In genomic region chr13:81916471-81916870, GRCh38 we compare ENCODE assay signal across 27 cellular contexts.
"Had no signal": no experiment of that assay in that cellular context is flagged by ENCODE, and none has a peak within 500 bp of the region (broad histone marks: within the 10 kb centered on the region; RNA-seq: fewer than 3 reads in every experiment).

No MANE protein-coding gene starts in this region.

- H3K27me3 ChIP-seq: brain microvascular endothelial cell, esophagus muscularis mucosa, foreskin keratinocyte, heart left ventricle, right atrium auricular region, stomach, tibial nerve had no signal

- H3K4me3 ChIP-seq: esophagus muscularis mucosa, heart left ventricle, psoas muscle, right atrium auricular region, smooth muscle cell, stomach, tibial nerve had no signal

- H3K9me3 ChIP-seq: esophagus muscularis mucosa, heart left ventricle, psoas muscle, right atrium auricular region, stomach, tibial nerve had no signal

- H3K4me1 ChIP-seq: esophagus muscularis mucosa, foreskin keratinocyte, heart left ventricle, parathyroid adenoma, psoas muscle, right atrium auricular region, stomach, tibial nerve had no signal

- DNase-seq: activated CD4-positive, alpha-beta memory T cell treated with anti-CD3 and anti-CD28 coated beads for 36 hours; activated CD4-positive, alpha-beta T cell treated with anti-CD3 and anti-CD28 coated beads, Interleukin-2, amount 10 ng/mL, durations not matched to agents 24 days and 14 days; activated CD4-positive, CD25-positive, alpha-beta regulatory T cell treated with anti-CD3 and anti-CD28 coated beads, Interleukin-2, amount 50 U/mL, for 72 hours; activated CD8-positive, alpha-beta memory T cell treated with anti-CD3 and anti-CD28 coated beads, Interleukin-2, amount 50 U/mL, for 4 hours; activated gamma-delta T cell; activated naive CD4-positive, alpha-beta T cell treated with anti-CD3 and anti-CD28 coated beads, Interleukin-2, amount 50 U/mL, for 16 hours; activated T-cell treated with anti-CD3 and anti-CD28 coated beads, Interleukin-2, amount 50 U/mL, for 1 hour; anterior cingulate cortex; brain microvascular endothelial cell; endodermal cell; foreskin keratinocyte; heart left ventricle; hypothalamus; immature natural killer cell; midbrain; naive thymus-derived CD4-positive, alpha-beta T cell; psoas muscle; stimulated activated CD4-positive, alpha-beta T cell treated with anti-CD3 and anti-CD28 coated beads, Interleukin-1b, Interleukin-23, amount 100 ng/mL, for 48 hours; stimulated activated naive B cell treated with anti-CD40 and anti-IgM and Interleukin-4, amounts not matched to agents 10 μg/mL and 1 μg/mL and 100 μg/mL, for 72 hours; stomach; T-helper 17 cell; T1000 had no signal

- H3K27ac ChIP-seq: brain microvascular endothelial cell, esophagus muscularis mucosa, foreskin keratinocyte, heart left ventricle, parathyroid adenoma, psoas muscle, right atrium auricular region, stomach, tibial nerve had no signal

- H3K36me3 ChIP-seq: brain microvascular endothelial cell, esophagus muscularis mucosa, heart left ventricle, right atrium auricular region, stomach, tibial nerve had no signal
